Comparison of ENCODE assay signal across 8 cellular contexts in the genomic region with DNA sequence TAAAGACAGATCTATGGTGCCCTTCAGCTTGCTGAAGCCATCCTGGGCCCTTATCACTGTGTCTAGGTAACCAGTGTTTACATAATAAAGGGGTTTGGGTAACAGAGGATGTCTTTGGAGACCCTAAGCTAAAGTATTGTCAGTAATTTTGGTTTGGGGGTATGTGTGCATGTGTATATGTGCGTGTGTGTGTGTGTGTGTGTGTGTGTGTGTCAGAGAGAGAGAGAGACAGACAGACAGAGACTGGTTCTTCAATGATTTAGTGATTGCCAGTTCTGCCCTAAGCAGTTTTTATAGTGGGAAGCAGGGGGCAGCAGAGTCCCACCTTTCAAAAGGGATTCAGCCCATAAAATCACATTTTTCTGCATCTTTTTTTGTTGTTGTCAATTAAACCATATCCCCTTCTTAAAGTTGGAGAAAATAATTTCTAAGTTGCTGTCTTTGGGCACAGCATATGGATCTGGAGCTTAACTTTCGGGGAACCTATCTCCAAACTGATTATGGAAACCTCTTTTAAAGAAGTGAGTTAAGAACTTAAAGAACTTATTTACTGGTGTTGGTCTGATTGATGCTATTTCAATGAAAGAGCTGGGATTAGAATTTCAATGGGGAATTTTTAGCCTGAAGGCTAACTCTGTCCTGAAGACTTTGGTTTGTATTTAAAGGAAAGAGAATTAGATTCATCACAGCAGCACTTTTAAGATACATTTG. TPM values are rescaled to one million over a fixed set of nuclear protein-coding genes. Genes with fewer than 3 reads are reported as not detected.
A peak's percentile ranks its signal among the peaks of the same experiment; 100 is the strongest.
DNase-seq lines count a peak whose midpoint lies in the region; ATAC-seq, FAIRE-seq and TF ChIP-seq lines count a peak whose summit lies in the region.

No MANE protein-coding gene starts in this region.

- H3K4me1 ChIP-seq in esophagus muscularis mucosa, result no peaks in the 10 kb centered on the region
- no peaks in the 10 kb centered on the region for H3K4me1 ChIP-seq in smooth muscle cell (ENCODE audit: low read depth)

- H3K4me3 ChIP-seq in esophagus muscularis mucosa (no peak overlapping the region), smooth muscle cell (no peak overlapping the region)

- 32% methylated on average over 2 of the region's 2 CpGs for WGBS in esophagus muscularis mucosa
- 23% methylated on average over 2 of the region's 2 CpGs for WGBS in smooth muscle cell (ENCODE audit: low lambda C conversion rate)

- H2AFZ ChIP-seq in smooth muscle cell (ENCODE audit: low read depth), result no peak overlapping the region

- no peak overlapping the region for H3K27ac ChIP-seq in esophagus muscularis mucosa (replicated peaks in 1 of 4)
- no peak overlapping the region for H3K27ac ChIP-seq in smooth muscle cell (ENCODE audit: low read depth)

- no peaks in the 10 kb centered on the region for H3K9me3 ChIP-seq in esophagus muscularis mucosa
- no peaks in the 10 kb centered on the region for H3K9me3 ChIP-seq in smooth muscle cell (replicated peaks; ENCODE audit: low read depth)

- no peaks in the 10 kb centered on the region for H4K20me1 ChIP-seq in smooth muscle cell (ENCODE audit: low read depth)

- TF ChIP-seq CTCF in D721Med (IDR thresholded peaks at IDR 0.05; ENCODE audit: insufficient read depth, missing control alignments) (peak; percentile 62), esophagus muscularis mucosa (IDR thresholded peaks at IDR 0.05) (peak; percentile 22 to 47 (median 31)), smooth muscle cell (IDR thresholded peaks at IDR 0.05; ENCODE audit: borderline replicate concordance, insufficient read depth, poor library complexity, severe bottlenecking) (peak; percentile 60)

- no peaks in the 10 kb centered on the region for H3K79me2 ChIP-seq in smooth muscle cell (ENCODE audit: low read depth)

- H3K27me3 ChIP-seq in esophagus muscularis mucosa (no peaks in the 10 kb centered on the region), smooth muscle cell (ENCODE audit: low read depth) (no peaks in the 10 kb centered on the region)

- TF ChIP-seq EP300 in esophagus muscularis mucosa (IDR thresholded peaks at IDR 0.05), result no peak

- H3K4me2 ChIP-seq in smooth muscle cell, result no peak overlapping the region

- intact Hi-C loops in esophagus muscularis mucosa (cut with DNase I), result no loop called here

- no peak overlapping the region for H3K9ac ChIP-seq in smooth muscle cell (ENCODE audit: low read depth)

- ATAC-seq in HG02981 (IDR thresholded peaks at IDR 0.05; ENCODE audit: unreplicated experiment), result no peak

- TF ChIP-seq POLR2A in esophagus muscularis mucosa (IDR thresholded peaks at IDR 0.05; ENCODE audit: low read depth), result no peak

- DNase-seq in D721Med (ENCODE audit: insufficient read length, low spot score) (no peak), HCEC 1CT (peak; percentile 20), RPMI8226 (peak; percentile 13), esophagus muscularis mucosa (ENCODE audit: extremely low spot score) (no peak), smooth muscle cell (lab: John Stamatoyannopoulos, UW; ENCODE audit: unreplicated experiment) (no peak), NCI-H1436 treated with DMSO at 0.1 percent for 48 hours (lab: John Stamatoyannopoulos, UW) (no peak)
- DNase-seq in activated CD4-positive, CD25-positive, alpha-beta regulatory T cell treated with anti-CD3 and anti-CD28 coated beads, Interleukin-2, amount 50 U/mL, for 72 hours, result no peak

- H3F3A ChIP-seq in smooth muscle cell (ENCODE audit: low read depth), result no peaks in the 10 kb centered on the region

- FAIRE-seq in D721Med (lab: Jason Lieb, UNC), result no peak

- H3K36me3 ChIP-seq in esophagus muscularis mucosa, result no peaks in the 10 kb centered on the region
- H3K36me3 ChIP-seq in smooth muscle cell (ENCODE audit: low read depth), result no peaks in the 10 kb centered on the region

RNA-seq across cellular contexts. Expression of a gene that starts 51.1 kb away (rescaled TPM):
- 10 to 100 TPM in 2 of 4 donors, 1 to 10 TPM in 2; 9.0 to 15.4 (median 9.9) TPM for total RNA-seq in esophagus muscularis mucosa
- total RNA-seq in smooth muscle cell, result 11.3 and 12.8 TPM in 2 replicates
- 7.7 and 11.9 TPM in 2 replicates for polyA plus RNA-seq in smooth muscle cell

Comparison
In these comparisons a context has a peak if more than half of its experiments do, and no peak if none do; other contexts are left out.
1. DNase-seq: peak in HCEC 1CT (single experiment) and RPMI8226 (single experiment); none in D721Med (single experiment), esophagus muscularis mucosa (single experiment), smooth muscle cell (single experiment), NCI-H1436 treated with DMSO at 0.1 percent for 48 hours (single experiment) and activated CD4-positive, CD25-positive, alpha-beta regulatory T cell treated with anti-CD3 and anti-CD28 coated beads, Interleukin-2, amount 50 U/mL, for 72 hours (single experiment).
2. Peak in every context shown above with its lines, with median percentiles within 50 percentile points of each other: CTCF ChIP-seq.